ENCODE assay signal across 19 cellular contexts in the genomic region with DNA sequence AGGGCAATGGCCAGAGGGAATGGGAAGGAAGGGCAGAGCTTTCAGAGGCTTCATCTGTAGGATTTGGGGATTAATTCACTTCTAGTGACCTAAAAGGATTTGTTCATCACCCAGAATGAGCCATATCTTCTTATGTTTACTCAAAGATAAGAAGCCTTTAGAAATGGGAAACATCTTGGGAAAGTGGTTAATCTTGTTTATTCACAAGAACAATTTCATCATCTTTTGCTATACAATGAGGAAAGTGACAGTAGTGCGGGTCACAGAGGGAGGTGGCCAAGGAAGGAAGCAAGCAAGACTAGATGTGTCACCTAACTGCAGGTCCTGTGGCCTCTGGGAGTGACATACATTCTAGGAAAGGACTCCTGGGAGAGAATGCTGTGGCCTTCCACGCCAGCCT.
A peak's percentile ranks its signal among the peaks of the same experiment; 100 is the strongest.
DNase-seq lines count a peak whose midpoint lies in the region; ATAC-seq and TF ChIP-seq lines count a peak whose summit lies in the region.
"Had no signal": no experiment of that assay in that cellular context is flagged by ENCODE, and none has a peak within 500 bp of the region (broad histone marks: within the 10 kb centered on the region; RNA-seq: fewer than 3 reads in every experiment).

No MANE protein-coding gene starts in this region.

- no peaks in the 10 kb centered on the region for H3K79me2 ChIP-seq in hepatocyte

- no peak overlapping the region for H3K27ac ChIP-seq in CD4-positive, CD25-positive, alpha-beta regulatory T cell (ENCODE audit: insufficient read depth, low read length, poor library complexity, severe bottlenecking)
- no peak overlapping the region for H3K27ac ChIP-seq in hepatocyte
- H3K27ac ChIP-seq: thyroid gland had no signal

- H3K27ac Mint-ChIP-seq in CD4-positive, CD25-positive, alpha-beta regulatory T cell: peak overlapping the region in 2 of 3 donors; percentile 42 to 64
- peak overlapping the region; percentile 63 for H3K27ac Mint-ChIP-seq in Calu3 (ENCODE audit: unreplicated experiment)
- H3K27ac Mint-ChIP-seq in activated T-helper 2 cell treated with anti-CD3 and anti-CD28 coated beads, Interferon-gamma antibody, Interleukin-2, Interleukin-4, amounts not matched to agents 10 μg/mL and 5 μg/mL and 100 μg/mL, durations not matched to agents 14 hours and 24 hours and 36 hours: peak overlapping the region; percentile 49
- H3K27ac Mint-ChIP-seq: B cell; dendritic cell treated with granulocyte-macrophage colony-stimulating factor and Interleukin-4, amounts not matched to agents 40 ng/mL and 50 ng/mL, for 4 days had no signal

- H3K27me3 Mint-ChIP-seq in CD4-positive, CD25-positive, alpha-beta regulatory T cell: no peaks in the 10 kb centered on the region
- no peaks in the 10 kb centered on the region for H3K27me3 Mint-ChIP-seq in Calu3 (ENCODE audit: unreplicated experiment)
- H3K27me3 Mint-ChIP-seq in activated T-helper 2 cell treated with anti-CD3 and anti-CD28 coated beads, Interferon-gamma antibody, Interleukin-2, Interleukin-4, amounts not matched to agents 10 μg/mL and 5 μg/mL and 100 μg/mL, durations not matched to agents 14 hours and 24 hours and 36 hours (ENCODE audit: low read depth): no peaks in the 10 kb centered on the region
- H3K27me3 Mint-ChIP-seq: B cell; dendritic cell treated with granulocyte-macrophage colony-stimulating factor and Interleukin-4, amounts not matched to agents 40 ng/mL and 50 ng/mL, for 4 days had no signal

- intact Hi-C loops in Calu3 (cut with micrococcal nuclease; ENCODE audit: unreplicated experiment) (no loop called here), sciatic nerve (cut with DNase I) (no loop called here)
- intact Hi-C loops in activated T-helper 2 cell treated with anti-CD3 and anti-CD28 coated beads, Interferon-gamma antibody, Interleukin-2, Interleukin-4, amounts not matched to agents 10 μg/mL and 5 μg/mL and 100 μg/mL, durations not matched to agents 14 hours and 24 hours and 36 hours (cut with micrococcal nuclease): loop anchor here (5.0 kb wide), 1 partner anchor 311 kb away; a partner anchor contains a TSS

- no peaks in the 10 kb centered on the region for H3K9me3 ChIP-seq in CD4-positive, CD25-positive, alpha-beta regulatory T cell (ENCODE audit: control insufficient read depth in 2 of 2, low read length in 2 of 2)
- no peaks in the 10 kb centered on the region for H3K9me3 ChIP-seq in hepatocyte (ENCODE audit: low read depth)
- H3K9me3 ChIP-seq: HAP-1, thyroid gland had no signal

- peaks cover 6% of the 10 kb centered on the region for H3K4me1 ChIP-seq in CD4-positive, CD25-positive, alpha-beta regulatory T cell (ENCODE audit: control insufficient read depth, insufficient read depth, low read length, poor library complexity, severe bottlenecking)
- H3K4me1 ChIP-seq in hepatocyte (ENCODE audit: insufficient read depth): no peaks in the 10 kb centered on the region
- H3K4me1 ChIP-seq: HAP-1, thyroid gland had no signal

- peaks cover 40% of the 10 kb centered on the region for H3K36me3 Mint-ChIP-seq in CD4-positive, CD25-positive, alpha-beta regulatory T cell
- no peaks in the 10 kb centered on the region for H3K36me3 Mint-ChIP-seq in Calu3 (ENCODE audit: insufficient read depth, unreplicated experiment)
- no peaks in the 10 kb centered on the region for H3K36me3 Mint-ChIP-seq in activated T-helper 2 cell treated with anti-CD3 and anti-CD28 coated beads, Interferon-gamma antibody, Interleukin-2, Interleukin-4, amounts not matched to agents 10 μg/mL and 5 μg/mL and 100 μg/mL, durations not matched to agents 14 hours and 24 hours and 36 hours (ENCODE audit: low read depth)

- no peak for TF ChIP-seq CTCF in Calu3 (IDR thresholded peaks at IDR 0.05; ENCODE audit: unreplicated experiment)
- no peak for TF ChIP-seq CTCF in hepatocyte (IDR thresholded peaks at IDR 0.05; ENCODE audit: poor library complexity)

- H3K9me2 ChIP-seq in hepatocyte (replicated peaks; ENCODE audit: insufficient read depth): no peaks in the 10 kb centered on the region

- ATAC-seq in CD4-positive, CD25-positive, alpha-beta regulatory T cell (ENCODE audit: low read depth in 2 of 2): no peak
- ATAC-seq in HG03196 (IDR thresholded peaks at IDR 0.05; ENCODE audit: unreplicated experiment) (no peak), sciatic nerve (no peak)
- ATAC-seq: Right ventricle myocardium inferior had no signal

- H3K4me2 ChIP-seq in hepatocyte: no peak overlapping the region

- no peaks in the 10 kb centered on the region for H4K20me1 ChIP-seq in hepatocyte (ENCODE audit: insufficient read depth, poor library complexity, severe bottlenecking)

- H3K36me3 ChIP-seq in CD4-positive, CD25-positive, alpha-beta regulatory T cell (ENCODE audit: control insufficient read depth, insufficient read depth, low read length): peaks cover 22% of the 10 kb centered on the region
- no peaks in the 10 kb centered on the region for H3K36me3 ChIP-seq in hepatocyte (replicated peaks; ENCODE audit: insufficient read depth, low read depth)
- H3K36me3 ChIP-seq: HAP-1 had no signal

- BruUV-seq in Calu3 (replicated peaks; lab: Mats Ljungman, UMichigan): no TSS peak

- no peaks in the 10 kb centered on the region for H3K27me3 ChIP-seq in CD4-positive, CD25-positive, alpha-beta regulatory T cell (ENCODE audit: control insufficient read depth, insufficient read depth, low read length)
- no peaks in the 10 kb centered on the region for H3K27me3 ChIP-seq in hepatocyte
- H3K27me3 ChIP-seq: thyroid gland had no signal

- peaks cover 1 to 36% (median 26%) of the 10 kb centered on the region in 4 donors for H3K4me1 Mint-ChIP-seq in CD4-positive, CD25-positive, alpha-beta regulatory T cell
- peaks cover 38% of the 10 kb centered on the region for H3K4me1 Mint-ChIP-seq in Calu3 (ENCODE audit: low read depth, unreplicated experiment)
- peaks cover 24% of the 10 kb centered on the region for H3K4me1 Mint-ChIP-seq in activated T-helper 2 cell treated with anti-CD3 and anti-CD28 coated beads, Interferon-gamma antibody, Interleukin-2, Interleukin-4, amounts not matched to agents 10 μg/mL and 5 μg/mL and 100 μg/mL, durations not matched to agents 14 hours and 24 hours and 36 hours (ENCODE audit: low read depth)
- H3K4me1 Mint-ChIP-seq: B cell had no signal

- no peak for DNase-seq in CD4-positive, CD25-positive, alpha-beta regulatory T cell
- DNase-seq in Calu3 (peak; percentile 27), hepatocyte (ENCODE audit: low spot score) (peak; percentile 19), sciatic nerve (ENCODE audit: low spot score) (no peak), NCI-H510A (lab: John Stamatoyannopoulos, UW) (no peak)
- DNase-seq in activated T-helper 2 cell treated with anti-CD3 and anti-CD28 coated beads, Interferon-gamma antibody, Interleukin-2, Interleukin-4, amounts not matched to agents 10 μg/mL and 5 μg/mL and 100 μg/mL, durations not matched to agents 14 hours and 24 hours and 36 hours (ENCODE audit: low spot score): no peak
- DNase-seq: activated CD4-positive, CD25-positive, alpha-beta regulatory T cell; hypothalamus; Kasumi-1; NCI-H1417 treated with DMSO at 0.1 percent for 48 hours; NCI-H2227 treated with DMSO at 0.1 percent for 48 hours; right cardiac atrium; stimulated activated CD4-positive, alpha-beta T cell treated with anti-CD3 and anti-CD28 coated beads, Interleukin-2, amount 100 ng/mL, for 24 hours; thyroid gland had no signal

- no peak overlapping the region for H2AFZ ChIP-seq in hepatocyte

- H3K4me3 Mint-ChIP-seq in CD4-positive, CD25-positive, alpha-beta regulatory T cell: no peak overlapping the region
- H3K4me3 Mint-ChIP-seq in Calu3 (ENCODE audit: low read depth, unreplicated experiment): no peak overlapping the region
- H3K4me3 Mint-ChIP-seq in activated T-helper 2 cell treated with anti-CD3 and anti-CD28 coated beads, Interferon-gamma antibody, Interleukin-2, Interleukin-4, amounts not matched to agents 10 μg/mL and 5 μg/mL and 100 μg/mL, durations not matched to agents 14 hours and 24 hours and 36 hours (ENCODE audit: low read depth): no peak overlapping the region
- H3K4me3 Mint-ChIP-seq: B cell; dendritic cell treated with granulocyte-macrophage colony-stimulating factor and Interleukin-4, amounts not matched to agents 40 ng/mL and 50 ng/mL, for 4 days had no signal

- WGBS in hepatocyte (ENCODE audit: low lambda C conversion rate, missing lambda C conversion rate): 74% methylated on average over 2 of the region's 2 CpGs

- CTCF ChIA-PET in Calu3 (lab: Charles Lee): no interaction called here

- no peaks in the 10 kb centered on the region for H3K9me3 Mint-ChIP-seq in CD4-positive, CD25-positive, alpha-beta regulatory T cell
- H3K9me3 Mint-ChIP-seq in Calu3 (ENCODE audit: low read depth, unreplicated experiment): no peaks in the 10 kb centered on the region
- no peaks in the 10 kb centered on the region for H3K9me3 Mint-ChIP-seq in activated T-helper 2 cell treated with anti-CD3 and anti-CD28 coated beads, Interferon-gamma antibody, Interleukin-2, Interleukin-4, amounts not matched to agents 10 μg/mL and 5 μg/mL and 100 μg/mL, durations not matched to agents 14 hours and 24 hours and 36 hours
- H3K9me3 Mint-ChIP-seq: dendritic cell treated with granulocyte-macrophage colony-stimulating factor and Interleukin-4, amounts not matched to agents 40 ng/mL and 50 ng/mL, for 4 days had no signal

- no peak overlapping the region for H3K4me3 ChIP-seq in CD4-positive, CD25-positive, alpha-beta regulatory T cell (ENCODE audit: low read depth, low read length)
- H3K4me3 ChIP-seq in hepatocyte: no peak overlapping the region
- H3K4me3 ChIP-seq: HAP-1, thyroid gland had no signal

Comparison
In these comparisons a context has a peak if more than half of its experiments do, and no peak if none do; other contexts are left out.
1. DNase-seq: peak in Calu3 (single experiment) and hepatocyte (single experiment); none in CD4-positive, CD25-positive, alpha-beta regulatory T cell (0 of 3), activated T-helper 2 cell treated with anti-CD3 and anti-CD28 coated beads, Interferon-gamma antibody, Interleukin-2, Interleukin-4, amounts not matched to agents 10 μg/mL and 5 μg/mL and 100 μg/mL, durations not matched to agents 14 hours and 24 hours and 36 hours (single experiment), sciatic nerve (single experiment) and NCI-H510A (single experiment).
2. Peak in every context shown above with its lines, with median percentiles within 50 percentile points of each other: H3K27ac Mint-ChIP-seq.